In genomic region chr6:85419046-85419759, GRCh38 we compare ENCODE assay signal across 9 cellular contexts. TPM values are rescaled to one million over a fixed set of nuclear protein-coding genes. Genes with fewer than 3 reads are reported as not detected.
DNase-seq lines count a peak whose midpoint lies in the region; ATAC-seq and TF ChIP-seq lines count a peak whose summit lies in the region.
"Had no signal": no experiment of that assay in that cellular context is flagged by ENCODE, and none has a peak within 500 bp of the region (broad histone marks: within the 10 kb centered on the region; RNA-seq: fewer than 3 reads in every experiment).

No MANE protein-coding gene starts in this region.

- peaks cover 23% of the 10 kb centered on the region for H3K4me1 Mint-ChIP-seq in stimulated activated memory B cell treated with anti-CD40 and anti-IgM and Interleukin-4, amounts not matched to agents 10 μg/mL and 1 μg/mL and 100 μg/mL, for 72 hours

- DNase-seq in adipocyte (ENCODE audit: low read depth): peak; percentile 26
- DNase-seq in activated naive CD4-positive, alpha-beta T cell treated with Interleukin-2 at 50 U/mL for 16 hours: no peak
- no peak for DNase-seq in NCI-H2081 (lab: John Stamatoyannopoulos, UW)
- DNase-seq in Peyer's patch: no peak
- DNase-seq: activated CD8-positive, alpha-beta memory T cell treated with anti-CD3 and anti-CD28 coated beads for 24 hours had no signal

- no peak for TF ChIP-seq CTCF in Peyer's patch (IDR thresholded peaks at IDR 0.05)

- no peak overlapping the region for H3K27ac ChIP-seq in Peyer's patch

- H3K27me3 Mint-ChIP-seq in stimulated activated memory B cell treated with anti-CD40 and anti-IgM and Interleukin-4, amounts not matched to agents 10 μg/mL and 1 μg/mL and 100 μg/mL, for 72 hours: no peaks in the 10 kb centered on the region

- peak overlapping the region; percentile 50 for H3K4me3 Mint-ChIP-seq in stimulated activated memory B cell treated with anti-CD40 and anti-IgM and Interleukin-4, amounts not matched to agents 10 μg/mL and 1 μg/mL and 100 μg/mL, for 72 hours

- H3K27ac Mint-ChIP-seq in stimulated activated memory B cell treated with anti-CD40 and anti-IgM and Interleukin-4, amounts not matched to agents 10 μg/mL and 1 μg/mL and 100 μg/mL, for 72 hours: peak overlapping the region; percentile 58

- H3K36me3 Mint-ChIP-seq in stimulated activated memory B cell treated with anti-CD40 and anti-IgM and Interleukin-4, amounts not matched to agents 10 μg/mL and 1 μg/mL and 100 μg/mL, for 72 hours: no peaks in the 10 kb centered on the region

- no peaks in the 10 kb centered on the region for H3K27me3 ChIP-seq in adipocyte (replicated peaks; ENCODE audit: control insufficient read depth, insufficient read depth, low read length)
- H3K27me3 ChIP-seq in Peyer's patch: no peaks in the 10 kb centered on the region

- ATAC-seq in GM19025 (IDR thresholded peaks at IDR 0.05; ENCODE audit: low read depth, unreplicated experiment) (peak; percentile 58), HG02870 (IDR thresholded peaks at IDR 0.05; ENCODE audit: unreplicated experiment) (peak; percentile 72), GM19455 (IDR thresholded peaks at IDR 0.05; ENCODE audit: unreplicated experiment) (no peak)
- ATAC-seq in stimulated activated memory B cell treated with anti-CD40 and anti-IgM and Interleukin-4, amounts not matched to agents 10 μg/mL and 1 μg/mL and 100 μg/mL, for 72 hours: peak; percentile 86

- H3K4me1 ChIP-seq in adipocyte (ENCODE audit: control insufficient read depth, insufficient read depth, low read length): peaks cover 87% of the 10 kb centered on the region
- no peaks in the 10 kb centered on the region for H3K4me1 ChIP-seq in Peyer's patch

- peak overlapping the region; percentile 25 for H3K4me3 ChIP-seq in adipocyte (ENCODE audit: low read length)
- no peak overlapping the region for H3K4me3 ChIP-seq in Peyer's patch

- peaks cover 3% of the 10 kb centered on the region for H3K9me3 Mint-ChIP-seq in stimulated activated memory B cell treated with anti-CD40 and anti-IgM and Interleukin-4, amounts not matched to agents 10 μg/mL and 1 μg/mL and 100 μg/mL, for 72 hours

- H3K9me3 ChIP-seq in adipocyte (ENCODE audit: control insufficient read depth, low read length) (no peaks in the 10 kb centered on the region), Peyer's patch (no peaks in the 10 kb centered on the region)

- H3K9ac ChIP-seq in adipocyte (ENCODE audit: low read length): peak overlapping the region; percentile 75

- TF ChIP-seq POLR2A in Peyer's patch (IDR thresholded peaks at IDR 0.05): no peak

- H3K36me3 ChIP-seq in adipocyte (ENCODE audit: control insufficient read depth, insufficient read depth, low read length, severe bottlenecking) (no peaks in the 10 kb centered on the region), Peyer's patch (no peaks in the 10 kb centered on the region)

RNA-seq across cellular contexts. Expression of gene NT5E, which starts 30.7 kb away (rescaled TPM):
- total RNA-seq in Peyer's patch: 10 to 100 TPM; 14.7 to 40.6 (median 22.7) TPM
